In the genomic region with DNA sequence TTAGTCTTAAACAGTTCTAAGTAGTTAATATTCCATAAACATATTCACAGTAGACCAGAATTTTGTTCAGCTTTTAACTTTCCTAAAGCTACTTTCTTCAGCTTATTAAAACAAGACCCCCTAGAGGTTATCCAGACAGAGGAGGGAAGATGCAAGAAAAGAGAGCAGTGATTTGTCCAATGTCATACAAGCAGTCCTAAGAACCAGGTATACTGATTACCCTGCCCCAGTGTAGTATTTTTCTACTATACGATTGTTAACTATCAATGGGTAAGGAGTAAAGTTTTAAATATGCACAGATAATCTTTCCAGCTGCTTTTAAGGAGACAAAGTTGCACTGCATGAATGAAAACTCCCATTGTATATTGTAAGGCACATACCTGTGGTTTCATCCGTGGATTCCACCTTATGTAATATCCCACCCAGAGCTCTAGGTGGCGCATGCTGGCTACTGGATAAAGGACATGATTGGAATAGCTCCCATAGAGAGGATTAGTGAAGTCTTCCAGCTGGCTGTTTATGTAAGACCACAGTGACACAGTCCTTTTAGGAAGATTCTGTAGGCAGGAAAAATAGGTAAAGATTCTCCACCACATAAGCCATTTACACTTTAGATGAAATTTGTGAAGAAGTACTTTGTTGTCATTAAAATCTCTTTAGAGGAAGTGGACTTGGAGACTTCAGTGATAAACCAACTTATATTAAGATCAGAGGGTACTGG, we compare ENCODE assay signal across 8 cellular contexts. TPM values are rescaled to one million over a fixed set of nuclear protein-coding genes. Genes with fewer than 3 reads are reported as not detected.
DNase-seq lines count a peak whose midpoint lies in the region; ATAC-seq, FAIRE-seq and TF ChIP-seq lines count a peak whose summit lies in the region.

No MANE protein-coding gene starts in this region.

- ATAC-seq in Right ventricle myocardium inferior: peak; percentile 93
- peak; percentile 86 for ATAC-seq in HG02938 (IDR thresholded peaks at IDR 0.05; ENCODE audit: unreplicated experiment)
- ATAC-seq in GM12878: peak; percentile 97

- no peak overlapping the region for H3K4me3 ChIP-seq in GM12878
- H3K4me3 ChIP-seq in spleen: no peak overlapping the region

- no peak overlapping the region for H2AFZ ChIP-seq in GM12878 (ENCODE audit: control insufficient read depth, low read depth, low read length)

- TF ChIP-seq POLR2A in GM12878 (IDR thresholded peaks at IDR 0.05; ENCODE audit: low read depth, low read length) (no peak), spleen (IDR thresholded peaks at IDR 0.05) (no peak)

- peak; percentile 80 for FAIRE-seq in GM12878 (lab: Jason Lieb, UNC)

- H3K9ac ChIP-seq in GM12878 (ENCODE audit: control insufficient read depth, insufficient read depth, low read length): no peak overlapping the region

- in situ Hi-C loops in GM12878 (cut with MboI): loop anchor here (5.0 kb wide), 1 partner anchor 556 kb away; a partner anchor contains a TSS

- H3K4me2 ChIP-seq in GM12878 (ENCODE audit: control insufficient read depth, insufficient read depth): no peak overlapping the region

- SMC1A ChIA-PET in GM12878 (lab: Charles Lee; ENCODE audit: uncharacterized antibody, unreplicated experiment): interaction anchor here (0.7 to 6.1 kb wide), 24 partner anchors 8 to 627 kb away, joined by 3 to 34 read pairs (median 4); a partner anchor contains a TSS

- no TSS peak for BruUV-seq in GM12878 (replicated peaks; lab: Mats Ljungman, UMichigan)

- CTCF ChIA-PET in GM12878 (lab: Yijun Ruan, JAX): interaction anchor here (0.6 to 5.1 kb wide), 54 partner anchors 9 to 686 kb away, joined by 3 to 101 read pairs (median 4); a partner anchor contains a TSS

- TF ChIP-seq RAD21 in GM12878 (IDR thresholded peaks at IDR 0.05; ENCODE audit: insufficient read depth, low read depth, low read length): peak; percentile 96

- POLR2A ChIA-PET in GM12878 (lab: Charles Lee): interaction anchor here (1.1 to 2.4 kb wide), 2 partner anchors 507 to 553 kb away, joined by 3 to 7 read pairs; a partner anchor contains a TSS

- H3K36me3 ChIP-seq in GM12878 (ENCODE audit: control insufficient read depth in 2 of 2, insufficient read depth in 2 of 2, low read length in 1 of 2) (peaks cover 0 to 26% of the 10 kb centered on the region in 2 experiments), spleen (peaks cover 0 to 98% (median 53%) of the 10 kb centered on the region in 6 donors)

- peak; percentile 72 for DNase-seq in Right ventricle myocardium inferior (ENCODE audit: missing footprints)
- DNase-seq in cardiac septum (ENCODE audit: low spot score): no peak
- peak; percentile 45 for DNase-seq in NCI-H1694 treated with DMSO at 0.1 percent for 48 hours (lab: John Stamatoyannopoulos, UW)
- peak; percentile 16 for DNase-seq in T1000 (lab: John Stamatoyannopoulos, UW)
- DNase-seq in GM12878 (ENCODE audit: low read depth, low spot score): peak; percentile 13
- peak; percentile 33 for DNase-seq in iPS DF 4.7 (ENCODE audit: extremely low read depth, low spot score)
- DNase-seq in spleen: no peak

- H3K27me3 ChIP-seq in GM12878 (replicated peaks in 1 of 2; ENCODE audit: control insufficient read depth in 2 of 2, insufficient read depth in 2 of 2, low read length in 1 of 2) (no peaks in the 10 kb centered on the region), spleen (replicated peaks in 1 of 7) (no peaks in the 10 kb centered on the region)

- RAD21 ChIA-PET in GM12878 (lab: Charles Lee; ENCODE audit: unreplicated experiment): interaction anchor here (0.7 to 3.4 kb wide), 20 partner anchors 9 to 628 kb away, joined by 3 to 39 read pairs (median 5); a partner anchor contains a TSS

- no peaks in the 10 kb centered on the region for H4K20me1 ChIP-seq in GM12878 (ENCODE audit: control insufficient read depth, insufficient read depth)

- H3K4me1 ChIP-seq in GM12878 (ENCODE audit: control insufficient read depth, insufficient read depth, low read length): no peaks in the 10 kb centered on the region
- H3K4me1 ChIP-seq in spleen: peaks cover 0 to 6% (median 0%) of the 10 kb centered on the region in 6 donors

- TF ChIP-seq EP300 in GM12878 (IDR thresholded peaks at IDR 0.05; ENCODE audit: borderline replicate concordance in 1 of 2, control insufficient read depth in 1 of 2, low read depth in 2 of 2, low read length in 2 of 2): no peak

- H3K9me3 ChIP-seq in GM12878 (replicated peaks; ENCODE audit: control insufficient read depth, insufficient read depth, low read length) (no peaks in the 10 kb centered on the region), spleen (no peaks in the 10 kb centered on the region)

- TF ChIP-seq CTCF in GM12878 (IDR thresholded peaks at IDR 0.05 in 2 of 3, conservative IDR thresholded peaks at IDR 0.05 in 1 of 3; ENCODE audit: control insufficient read depth in 2 of 3, extremely low read depth in 1 of 3, insufficient read depth in 1 of 3, low read depth in 3 of 3, low read length in 3 of 3): peak; percentile 86 to 94 (median 88)
- peak; percentile 54 to 88 (median 81) for TF ChIP-seq CTCF in spleen (IDR thresholded peaks at IDR 0.05 in 8 of 11, conservative IDR thresholded peaks at IDR 0.05 in 3 of 11)

- no peak overlapping the region for H3K27ac ChIP-seq in GM12878 (ENCODE audit: control insufficient read depth, insufficient read depth)
- H3K27ac ChIP-seq in spleen: peak overlapping the region in 1 of 8 donors; percentile 12

- no peaks in the 10 kb centered on the region for H3K79me2 ChIP-seq in GM12878 (ENCODE audit: control insufficient read depth, insufficient read depth, low read length)

- intact Hi-C loops in Right ventricle myocardium inferior (cut with DNase I) (loop anchor here (2.0 to 10.0 kb wide), 4 partner anchors 219 to 589 kb away; a partner anchor contains a TSS), cardiac septum (cut with DNase I) (loop anchor here (5.0 kb wide), 1 partner anchor 556 kb away; a partner anchor contains a TSS), GM12878 (cut with micrococcal nuclease; ENCODE audit: unreplicated experiment) (loop anchor here (1.0 kb wide), 2 partner anchors 132 to 590 kb away; no protein-coding TSS in a partner anchor), spleen (cut with DNase I; ENCODE audit: low total_unique reads) (loop anchor here (10.0 kb wide), 1 partner anchor 519 kb away; no protein-coding TSS in a partner anchor)

- 39% methylated on average over 3 of the region's 3 CpGs for WGBS in GM12878 (ENCODE audit: insufficient coverage, insufficient replicate concordance, low lambda C conversion rate, missing lambda C conversion rate)
- WGBS in spleen, 5 donors: 17 to 45% (median 27%) methylated on average over 3 of the region's 3 CpGs

TF ChIP-seq in GM12878, 131 proteins besides CTCF, POLR2A, EP300 and RAD21 (continues in another document):
- TF ChIP-seq HDAC6 (IDR thresholded peaks at IDR 0.05; ENCODE audit: unreplicated experiment): no peak
- TF ChIP-seq NFYA (IDR thresholded peaks at IDR 0.05; ENCODE audit: borderline replicate concordance, low read depth, low read length): no peak
- TF ChIP-seq RUNX3 (IDR thresholded peaks at IDR 0.05; ENCODE audit: low read length): peak; percentile 53

RNA-seq across cellular contexts. Expression of a gene that starts 45.6 kb away (rescaled TPM):
- 17.6 TPM for total RNA-seq in Right ventricle myocardium inferior
- 27.8 TPM for total RNA-seq in cardiac septum
- 223 and 235 TPM in 2 replicates for total RNA-seq in GM12878 (2013; cell fraction: nucleolus; rRNA removed)
- total RNA-seq in GM12878 (2014; rRNA removed): 45.9 and 60.1 TPM in 2 replicates
- 69.5 and 73.4 TPM in 2 replicates for total RNA-seq in GM12878 (2014; rRNA removed; fragmentation: Illumina TruSeq; extraction: Trizol)
- 52.3 and 54.1 TPM in 2 replicates for total RNA-seq in GM12878 (2021)
- 26.0 TPM for polyA plus RNA-seq in GM12878 (2011; ENCODE audit: low read depth)
- polyA plus RNA-seq in GM12878 (2011; rRNA removed): 85.4 and 144 TPM in 2 replicates
- 30.5 and 40.4 TPM in 2 replicates for polyA plus RNA-seq in GM12878 (2011; cell fraction: cytosol; rRNA removed)
- 74.9 and 83.5 TPM in 2 replicates for polyA plus RNA-seq in GM12878 (2011; cell fraction: nucleus; rRNA removed)
- 40.4 and 54.5 TPM in 2 replicates for polyA plus RNA-seq in GM12878 (2012)
- 61.3 and 82.6 TPM in 2 replicates for polyA plus RNA-seq in GM12878 (2014; fragmentation: Illumina TruSeq; extraction: Trizol)
- 10 to 100 TPM; 19.4 to 25.8 TPM for polyA plus RNA-seq in GM12878 (2014; fragmentation: Nextera tagmentation; extraction: Ambion mirVana)
- 34.7 and 43.0 TPM in 2 replicates for polyA plus RNA-seq in GM12878 (2014; rRNA removed)
- polyA plus RNA-seq in GM12878 (2016; fragmentation: Nextera tagmentation; extraction: Ambion mirVana): 10 to 100 TPM; 70.4 to 77.0 TPM
- polyA minus RNA-seq in GM12878 (2011; rRNA and poly(A)+ RNA removed): 43.2 and 68.8 TPM in 2 replicates
- polyA minus RNA-seq in GM12878 (2011; cell fraction: cytosol; rRNA and poly(A)+ RNA removed): 18.0 and 28.1 TPM in 2 replicates
- polyA minus RNA-seq in GM12878 (2011; cell fraction: nucleus; rRNA and poly(A)+ RNA removed): 38.1 and 47.7 TPM in 2 replicates
- total RNA-seq in spleen: 10 to 100 TPM; 36.3 to 50.4 (median 43.5) TPM
- polyA plus RNA-seq in spleen: 10 to 100 TPM; 19.2 to 23.5 (median 22.2) TPM

RNA-seq across cellular contexts. Expression of a gene that starts 46.3 kb away (rescaled TPM):
- 3.9 TPM for total RNA-seq in Right ventricle myocardium inferior
- 9.2 TPM for total RNA-seq in cardiac septum
- total RNA-seq in GM12878 (2013; cell fraction: nucleolus; rRNA removed): 197 and 200 TPM in 2 replicates
- total RNA-seq in GM12878 (2014; rRNA removed): 23.2 and 27.8 TPM in 2 replicates
- 43.9 and 46.1 TPM in 2 replicates for total RNA-seq in GM12878 (2014; rRNA removed; fragmentation: Illumina TruSeq; extraction: Trizol)
- 28.5 and 29.1 TPM in 2 replicates for total RNA-seq in GM12878 (2021)
- 16.3 TPM for polyA plus RNA-seq in GM12878 (2011; ENCODE audit: low read depth)
- polyA plus RNA-seq in GM12878 (2011; rRNA removed): 56.8 and 101 TPM in 2 replicates
- 16.9 TPM in 2 replicates for polyA plus RNA-seq in GM12878 (2011; cell fraction: cytosol; rRNA removed)
- 88.4 and 119 TPM in 2 replicates for polyA plus RNA-seq in GM12878 (2011; cell fraction: nucleus; rRNA removed)
- polyA plus RNA-seq in GM12878 (2012): 26.7 and 28.5 TPM in 2 replicates
- polyA plus RNA-seq in GM12878 (2014; fragmentation: Illumina TruSeq; extraction: Trizol): 32.5 and 47.7 TPM in 2 replicates
- 10 to 100 TPM; 13.5 to 16.6 TPM for polyA plus RNA-seq in GM12878 (2014; fragmentation: Nextera tagmentation; extraction: Ambion mirVana)
- polyA plus RNA-seq in GM12878 (2014; rRNA removed): 23.4 and 29.7 TPM in 2 replicates
- 10 to 100 TPM; 24.9 to 25.5 TPM for polyA plus RNA-seq in GM12878 (2016; fragmentation: Nextera tagmentation; extraction: Ambion mirVana)
- polyA minus RNA-seq in GM12878 (2011; rRNA and poly(A)+ RNA removed): 23.9 and 33.1 TPM in 2 replicates
- 13.6 and 27.4 TPM in 2 replicates for polyA minus RNA-seq in GM12878 (2011; cell fraction: cytosol; rRNA and poly(A)+ RNA removed)
- 48.4 and 73.5 TPM in 2 replicates for polyA minus RNA-seq in GM12878 (2011; cell fraction: nucleus; rRNA and poly(A)+ RNA removed)
- 10 to 100 TPM; 34.9 to 47.4 (median 37.2) TPM for total RNA-seq in spleen
- polyA plus RNA-seq in spleen: 10 to 100 TPM; 15.9 to 19.7 (median 16.5) TPM

Comparison
In these comparisons a context has a peak if more than half of its experiments do, and no peak if none do; other contexts are left out.
1. DNase-seq: peak in Right ventricle myocardium inferior (single experiment), NCI-H1694 treated with DMSO at 0.1 percent for 48 hours (single experiment), T1000 (single experiment), GM12878 (single experiment) and iPS DF 4.7 (single experiment); none in cardiac septum (single experiment) and spleen (single experiment).
2. Peak in every context shown above with its lines, with median percentiles within 50 percentile points of each other: ATAC-seq.